Comparison of ENCODE assay signal across 8 cellular contexts in genomic region chr16:84511821-84512220, GRCh38. TPM values are rescaled to one million over a fixed set of nuclear protein-coding genes. Genes with fewer than 3 reads are reported as not detected.
DNase-seq lines count a peak whose midpoint lies in the region; ATAC-seq and TF ChIP-seq lines count a peak whose summit lies in the region.
"Had no signal": no experiment of that assay in that cellular context is flagged by ENCODE, and none has a peak within 500 bp of the region (broad histone marks: within the 10 kb centered on the region; RNA-seq: fewer than 3 reads in every experiment).

No MANE protein-coding gene starts in this region.

- H3K4me3 Mint-ChIP-seq in CD4-positive, alpha-beta memory T cell = peak overlapping the region in 2 of 8 donors; percentile 44 to 73
- H3K4me3 Mint-ChIP-seq in activated naive CD8-positive, alpha-beta T cell = no peak overlapping the region

- peaks cover 0 to 11% of the 10 kb centered on the region in 2 experiments; a peak in 2 of 4 replicates for H3K79me1 ChIP-seq in IMR-90 (ENCODE audit: low read depth in 1 of 2, low read length in 2 of 2)
- H3K79me1 ChIP-seq in trophoblast cell (ENCODE audit: low read length) = peaks cover 8% of the 10 kb centered on the region

- dilution Hi-C loops in IMR-90 (cut with HindIII; ENCODE audit: low sequenced_read_pairs, unreplicated experiment) = no loop called here

- ATAC-seq in IMR-90 (ENCODE audit: low read depth) (no peak), lower lobe of right lung (no peak), GM19467 (IDR thresholded peaks at IDR 0.05; ENCODE audit: unreplicated experiment) (no peak), foreskin keratinocyte (no peak)

- no TSS peak for BruUV-seq in IMR-90 (replicated peaks; lab: Mats Ljungman, UMichigan)

- no peak for TF ChIP-seq POLR2A in IMR-90 (IDR thresholded peaks at IDR 0.05; ENCODE audit: low read depth, low read length)

- no peak overlapping the region for H2AFZ ChIP-seq in IMR-90 (replicated peaks; ENCODE audit: low read length, poor library complexity)
- no peak overlapping the region for H2AFZ ChIP-seq in trophoblast cell (ENCODE audit: insufficient read depth, low read length, poor library complexity)

- no peak overlapping the region for H3K27ac ChIP-seq in CD4-positive, alpha-beta memory T cell (ENCODE audit: low read depth, low read length)
- no peak overlapping the region for H3K27ac ChIP-seq in IMR-90 (ENCODE audit: insufficient read depth, low read length)
- H3K27ac ChIP-seq in trophoblast cell (ENCODE audit: low read depth, low read length) = no peak overlapping the region
- no peak overlapping the region for H3K27ac ChIP-seq in lower lobe of right lung
- no peak overlapping the region for H3K27ac ChIP-seq in foreskin keratinocyte
- H3K27ac ChIP-seq: RWPE1 had no signal

- H3K27ac Mint-ChIP-seq in CD4-positive, alpha-beta memory T cell = peak overlapping the region in 6 of 7 donors; percentile 18 to 96 (median 90)
- peak overlapping the region; percentile 83 for H3K27ac Mint-ChIP-seq in activated naive CD8-positive, alpha-beta T cell

- no peak overlapping the region for H3K4me3 ChIP-seq in CD4-positive, alpha-beta memory T cell (ENCODE audit: low read length in 2 of 2)
- H3K4me3 ChIP-seq in IMR-90 (ENCODE audit: insufficient read depth, low read depth, low read length) (no peak overlapping the region), trophoblast cell (ENCODE audit: low read depth, low read length) (no peak overlapping the region), lower lobe of right lung (no peak overlapping the region)

- H3K18ac ChIP-seq in IMR-90 (ENCODE audit: low read depth, low read length) (no peak overlapping the region; the same call in 1 of the 2 replicates), trophoblast cell (ENCODE audit: low read length) (peak overlapping the region; percentile 2)

- no peak overlapping the region for H3K56ac ChIP-seq in IMR-90 (ENCODE audit: extremely low read depth, insufficient read depth, low read length)

- no peaks in the 10 kb centered on the region for H3K27me3 ChIP-seq in CD4-positive, alpha-beta memory T cell (ENCODE audit: insufficient read depth, low read length)
- H3K27me3 ChIP-seq in IMR-90 (ENCODE audit: control insufficient read depth, insufficient read depth, low read length) (no peaks in the 10 kb centered on the region), trophoblast cell (ENCODE audit: insufficient read depth, low read length) (no peaks in the 10 kb centered on the region), lower lobe of right lung (ENCODE audit: low read depth) (no peaks in the 10 kb centered on the region), foreskin keratinocyte (no peaks in the 10 kb centered on the region)

- peak overlapping the region; percentile 90 for H2BK20ac ChIP-seq in IMR-90 (ENCODE audit: low read depth, low read length)

- H3K36me3 ChIP-seq in CD4-positive, alpha-beta memory T cell (ENCODE audit: insufficient read depth, low read length) = no peaks in the 10 kb centered on the region
- H3K36me3 ChIP-seq in IMR-90 (ENCODE audit: control insufficient read depth, insufficient read depth, low read length) = no peaks in the 10 kb centered on the region
- no peaks in the 10 kb centered on the region for H3K36me3 ChIP-seq in trophoblast cell (ENCODE audit: control insufficient read depth in 1 of 2, insufficient read depth in 2 of 2, low read length in 2 of 2)
- no peaks in the 10 kb centered on the region for H3K36me3 ChIP-seq in lower lobe of right lung

- peak overlapping the region; percentile 78; the same call in 1 of the 2 replicates for H3K14ac ChIP-seq in IMR-90 (replicated peaks; ENCODE audit: low read depth, low read length)
- no peak overlapping the region for H3K14ac ChIP-seq in trophoblast cell (ENCODE audit: low read length)

- H4K8ac ChIP-seq in IMR-90 (ENCODE audit: low read depth in 2 of 2, low read length in 2 of 2) = peak overlapping the region in 1 of 2 experiments; percentile 47; a peak in 2 of 4 replicates
- no peak overlapping the region for H4K8ac ChIP-seq in trophoblast cell (ENCODE audit: low read depth, low read length)

- no peak for TF ChIP-seq RAD21 in IMR-90 (IDR thresholded peaks at IDR 0.05; ENCODE audit: low read length)

- H3K4me2 ChIP-seq in IMR-90 (ENCODE audit: low read depth, low read length) (no peak overlapping the region), trophoblast cell (ENCODE audit: low read length) (no peak overlapping the region)

- no peaks in the 10 kb centered on the region for H3K9me3 ChIP-seq in CD4-positive, alpha-beta memory T cell (ENCODE audit: control insufficient read depth in 1 of 2, low read length in 2 of 2)
- H3K9me3 ChIP-seq in IMR-90 (ENCODE audit: control insufficient read depth, insufficient read depth, low read length) (no peaks in the 10 kb centered on the region), trophoblast cell (ENCODE audit: insufficient read depth, low read depth, low read length) (no peaks in the 10 kb centered on the region), lower lobe of right lung (no peaks in the 10 kb centered on the region)

- no peak for DNase-seq in CD4-positive, alpha-beta memory T cell
- no peak for DNase-seq in IMR-90
- DNase-seq in trophoblast cell = no peak
- no peak for DNase-seq in lower lobe of right lung
- no peak for DNase-seq in foreskin keratinocyte

- H3K79me2 ChIP-seq in trophoblast cell (ENCODE audit: control insufficient read depth, insufficient read depth, low read length, poor library complexity) = no peaks in the 10 kb centered on the region

- POLR2A ChIA-PET in CD4-positive, alpha-beta memory T cell (lab: Charles Lee; ENCODE audit: partially characterized antibody) = interaction anchor here (1.1 to 6.3 kb wide), 7 partner anchors 37 to 111 kb away, joined by 3 to 113 read pairs (median 13); partner anchors contain the start of gene COTL1
- POLR2A ChIA-PET in IMR-90 (lab: Charles Lee; ENCODE audit: unreplicated experiment) = no interaction called here

- no peaks in the 10 kb centered on the region for H3K27me3 Mint-ChIP-seq in CD4-positive, alpha-beta memory T cell
- no peaks in the 10 kb centered on the region for H3K27me3 Mint-ChIP-seq in activated naive CD8-positive, alpha-beta T cell

- H2BK120ac ChIP-seq in IMR-90 (ENCODE audit: low read depth, low read length) (peak overlapping the region; percentile 92), trophoblast cell (ENCODE audit: insufficient read depth, low read length, poor library complexity) (no peak overlapping the region)

- no peaks in the 10 kb centered on the region for H3K36me3 Mint-ChIP-seq in CD4-positive, alpha-beta memory T cell
- H3K36me3 Mint-ChIP-seq in activated naive CD8-positive, alpha-beta T cell = no peaks in the 10 kb centered on the region

- H2AK5ac ChIP-seq in IMR-90 (ENCODE audit: low read depth, low read length) (peak overlapping the region; percentile 98), trophoblast cell (ENCODE audit: low read length) (peak overlapping the region; percentile 26)

- in situ Hi-C loops in IMR-90 (cut with MboI; ENCODE audit: low sequenced_read_pairs) = loop anchor here (5.0 kb wide), 3 partner anchors 110 to 460 kb away; no protein-coding TSS in a partner anchor

- TF ChIP-seq CTCF in IMR-90 (conservative IDR thresholded peaks at IDR 0.05; ENCODE audit: low read depth, low read length) (no peak), lower lobe of right lung (IDR thresholded peaks at IDR 0.05) (no peak), foreskin keratinocyte (conservative IDR thresholded peaks at IDR 0.05) (no peak)

- no peaks in the 10 kb centered on the region for H4K20me1 ChIP-seq in IMR-90 (ENCODE audit: insufficient read depth, low read length)

- H3K4ac ChIP-seq in IMR-90 (ENCODE audit: low read depth, low read length) = peak overlapping the region; percentile 86
- no peak overlapping the region for H3K4ac ChIP-seq in trophoblast cell (ENCODE audit: low read depth, low read length)

- H3K9me3 Mint-ChIP-seq in CD4-positive, alpha-beta memory T cell = peaks cover 0 to 2% (median 0%) of the 10 kb centered on the region in 8 donors
- H3K9me3 Mint-ChIP-seq in activated naive CD8-positive, alpha-beta T cell (ENCODE audit: low read depth) = no peaks in the 10 kb centered on the region

- H3K9ac ChIP-seq in IMR-90 (ENCODE audit: low read depth, low read length) = no peak overlapping the region; the same call in 1 of the 2 replicates
- no peak overlapping the region for H3K9ac ChIP-seq in trophoblast cell (ENCODE audit: low read length)

- no peak overlapping the region for H4K12ac ChIP-seq in trophoblast cell (ENCODE audit: low read depth, low read length)

- CTCF ChIA-PET in CD4-positive, alpha-beta memory T cell (lab: Charles Lee; ENCODE audit: partially characterized antibody) = interaction anchor here (1.0 to 14.7 kb wide), 10 partner anchors 16 to 227 kb away, joined by 3 to 358 read pairs (median 8); partner anchors contain the start of gene COTL1
- CTCF ChIA-PET in IMR-90 (lab: Yijun Ruan, JAX) = interaction anchor here (1.1 to 2.0 kb wide), 2 partner anchors 111 to 117 kb away, joined by 3 to 7 read pairs; no protein-coding TSS in a partner anchor

- H4K91ac ChIP-seq in IMR-90 (ENCODE audit: insufficient read depth, low read depth, low read length) (peak overlapping the region; percentile 59), trophoblast cell (ENCODE audit: low read depth, low read length) (no peak overlapping the region)

- H3K23ac ChIP-seq in IMR-90 (ENCODE audit: low read depth, low read length) = peak overlapping the region; percentile 63
- H3K23ac ChIP-seq in trophoblast cell (ENCODE audit: low read length) = no peak overlapping the region

- intact Hi-C loops in CD4-positive, alpha-beta memory T cell (cut with micrococcal nuclease) = loop anchor here (1.0 kb wide), 3 partner anchors 106 to 214 kb away; partner anchors contain the start of gene COTL1
- intact Hi-C loops in IMR-90 (cut with micrococcal nuclease) (loop anchor here (1.0 to 10.0 kb wide), 5 partner anchors 70 to 453 kb away; partner anchors contain the start of gene COTL1), lower lobe of right lung (cut with DNase I) (loop anchor here (5.0 kb wide), 2 partner anchors 110 to 215 kb away; no protein-coding TSS in a partner anchor)

- WGBS in IMR-90 (ENCODE audit: extremely low coverage in 2 of 2, insufficient read length in 1 of 2), 2 experiments = no CpG with 5 or more reads among the region's 13 CpGs
- WGBS in trophoblast cell (ENCODE audit: extremely low coverage, insufficient coverage, insufficient read length) = no CpG with 5 or more reads among the region's 13 CpGs

- H2BK5ac ChIP-seq in IMR-90 (ENCODE audit: low read depth, low read length, poor library complexity, severe bottlenecking) (no peak overlapping the region), trophoblast cell (ENCODE audit: low read depth, low read length, poor library complexity) (no peak overlapping the region)

- peaks cover 53 to 79% (median 70%) of the 10 kb centered on the region in 4 donors for H3K4me1 Mint-ChIP-seq in CD4-positive, alpha-beta memory T cell
- H3K4me1 Mint-ChIP-seq in activated naive CD8-positive, alpha-beta T cell (ENCODE audit: low read depth) = peaks cover 68% of the 10 kb centered on the region

- 0 out of 2 replicates have a peak, but pooled peaks cover 3% of the 10 kb centered on the region for H3K9me1 ChIP-seq in IMR-90 (ENCODE audit: insufficient read depth, low read length)

- peak overlapping the region; percentile 34 for H2BK12ac ChIP-seq in trophoblast cell (ENCODE audit: low read length)

- H2BK15ac ChIP-seq in IMR-90 (ENCODE audit: low read depth, low read length) = peak overlapping the region; percentile 91; the same call in 2 of the 3 replicates

- peak overlapping the region; percentile 88 for H2AK9ac ChIP-seq in IMR-90 (replicated peaks; ENCODE audit: low read depth, low read length, poor library complexity)

- H3K4me1 ChIP-seq in CD4-positive, alpha-beta memory T cell (ENCODE audit: insufficient read depth, low read length) = peaks cover 84% of the 10 kb centered on the region
- H3K4me1 ChIP-seq in IMR-90 (ENCODE audit: control insufficient read depth, insufficient read depth, low read length) (peaks cover 8% of the 10 kb centered on the region), trophoblast cell (ENCODE audit: control insufficient read depth in 1 of 2, insufficient read depth in 2 of 2, low read length in 2 of 2) (peaks cover 5 to 12% of the 10 kb centered on the region in 2 experiments), lower lobe of right lung (peaks cover 8% of the 10 kb centered on the region), foreskin keratinocyte (no peaks in the 10 kb centered on the region)

- no peak overlapping the region for H4K5ac ChIP-seq in IMR-90 (ENCODE audit: low read depth, low read length)

RNA-seq across cellular contexts. Expression of gene MEAK7, which starts 7.4 kb away (rescaled TPM):
- total RNA-seq in CD4-positive, alpha-beta memory T cell = 10 to 100 TPM; 13.6 to 16.8 TPM
- polyA plus RNA-seq in CD4-positive, alpha-beta memory T cell = 1 to 10 TPM; 3.3 to 8.6 TPM
- 27.4 and 27.8 TPM in 2 replicates for total RNA-seq in IMR-90 (2012; rRNA removed)
- 36.0 and 39.0 TPM in 2 replicates for polyA plus RNA-seq in IMR-90 (2012; rRNA removed)
- polyA plus RNA-seq in IMR-90 (2012; cell fraction: cytosol; rRNA removed) = 25.1 and 29.9 TPM in 2 replicates
- 31.0 and 35.1 TPM in 2 replicates for polyA plus RNA-seq in IMR-90 (2012; cell fraction: nucleus; rRNA removed; ENCODE audit: low replicate concordance)
- polyA plus RNA-seq in trophoblast cell (2013) = 16.0 and 16.7 TPM in 2 replicates
- 13.0 TPM for total RNA-seq in lower lobe of right lung
- total RNA-seq in foreskin keratinocyte = 64.9 and 77.9 TPM in 2 replicates
- polyA plus RNA-seq in foreskin keratinocyte = 42.9 and 44.8 TPM in 2 replicates
